In the genomic region with DNA sequence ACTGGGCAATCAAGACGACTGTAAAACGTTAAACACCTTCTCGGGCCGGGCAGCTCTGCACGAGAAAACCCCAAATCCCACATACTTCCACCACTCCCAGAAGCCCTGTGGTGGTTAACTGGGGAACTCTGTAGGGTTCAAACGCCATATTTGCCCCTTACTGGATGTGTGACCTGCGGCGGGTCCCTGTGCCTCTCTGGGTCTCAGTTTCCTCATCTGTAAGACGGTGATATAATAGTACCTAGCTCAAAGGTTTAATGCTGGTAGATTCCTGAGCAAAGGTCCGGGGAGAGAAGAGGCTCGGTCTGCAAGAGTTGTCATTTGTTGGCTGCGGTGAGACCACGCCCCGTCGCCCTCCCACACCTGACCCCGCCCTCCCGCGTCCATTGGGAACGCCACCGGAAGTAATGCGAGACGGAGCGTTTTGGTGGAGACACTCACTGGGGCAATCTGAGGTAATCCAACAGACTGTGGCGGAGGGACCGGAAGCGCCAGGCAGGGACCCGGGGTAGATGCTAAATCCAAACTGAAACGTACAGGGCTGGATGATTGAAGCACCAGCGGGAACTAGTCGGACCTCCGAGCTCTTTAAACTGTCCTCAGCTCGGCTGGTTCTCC, we compare ENCODE assay signal across 8 cellular contexts. TPM values are rescaled to one million over a fixed set of nuclear protein-coding genes. Genes with fewer than 3 reads are reported as not detected.
A peak's percentile ranks its signal among the peaks of the same experiment; 100 is the strongest.
DNase-seq lines count a peak whose midpoint lies in the region; ATAC-seq, FAIRE-seq and TF ChIP-seq lines count a peak whose summit lies in the region.

No MANE protein-coding gene starts in this region.

- H3K79me2 ChIP-seq in OCI-LY1 (ENCODE audit: insufficient read depth, low read length) (no peaks in the 10 kb centered on the region), endothelial cell of umbilical vein (ENCODE audit: control insufficient read depth, insufficient read depth, low read length) (peaks cover 2% of the 10 kb centered on the region)

- peak; percentile 69 for ATAC-seq in GM21526 (IDR thresholded peaks at IDR 0.05; ENCODE audit: low FRiP score, unreplicated experiment)

- peak overlapping the region; percentile 95 for H3K27ac ChIP-seq in OCI-LY1 (ENCODE audit: low read depth, low read length, poor library complexity, severe bottlenecking)
- H3K27ac ChIP-seq in endothelial cell of umbilical vein (ENCODE audit: insufficient read depth, low read depth, low read length): peak overlapping the region; percentile 99

- H3K4me1 ChIP-seq in OCI-LY1 (ENCODE audit: insufficient read depth, low read length, severe bottlenecking) (peaks cover 26% of the 10 kb centered on the region), endothelial cell of umbilical vein (ENCODE audit: control insufficient read depth, extremely low read depth, insufficient read depth, low read length) (peaks cover 12% of the 10 kb centered on the region)

- H3K9ac ChIP-seq in OCI-LY1 (ENCODE audit: low read length) (peak overlapping the region; percentile 98), endothelial cell of umbilical vein (replicated peaks; ENCODE audit: extremely low read depth, insufficient read depth, low read length) (peak overlapping the region; percentile 98)

- no peaks in the 10 kb centered on the region for H3K9me2 ChIP-seq in OCI-LY1 (ENCODE audit: low read depth, low read length)

- H3K4me1 Mint-ChIP-seq in mesothelial cell of epicardium: peaks cover 19% of the 10 kb centered on the region

- peaks cover 23% of the 10 kb centered on the region; the same call in 1 of the 2 replicates for H3K36me3 ChIP-seq in OCI-LY1 (ENCODE audit: insufficient read depth, low read length)
- peaks cover 0 to 2% of the 10 kb centered on the region in 2 experiments for H3K36me3 ChIP-seq in endothelial cell of umbilical vein (ENCODE audit: control insufficient read depth in 2 of 2, extremely low read depth in 1 of 2, insufficient read depth in 2 of 2, low read length in 2 of 2)

- no peaks in the 10 kb centered on the region for H3K36me3 Mint-ChIP-seq in mesothelial cell of epicardium

- FAIRE-seq in endothelial cell of umbilical vein (lab: Jason Lieb, UNC): peak; percentile 99

- no peaks in the 10 kb centered on the region for H3F3A ChIP-seq in OCI-LY1 (ENCODE audit: insufficient read depth, low read length)

- peak overlapping the region; percentile 54; the same call in 1 of the 2 replicates for H2AFZ ChIP-seq in OCI-LY1 (ENCODE audit: low read length)
- peak overlapping the region; percentile 95 for H2AFZ ChIP-seq in endothelial cell of umbilical vein (ENCODE audit: low read depth, low read length)

- TF ChIP-seq POLR2A in endothelial cell of umbilical vein (IDR thresholded peaks at IDR 0.05; ENCODE audit: low read depth, low read length): no peak

- peak overlapping the region; percentile 97 for H3K27ac Mint-ChIP-seq in mesothelial cell of epicardium

- no peaks in the 10 kb centered on the region for H4K20me1 ChIP-seq in OCI-LY1 (ENCODE audit: insufficient read depth, low read length)
- H4K20me1 ChIP-seq in endothelial cell of umbilical vein (replicated peaks; ENCODE audit: control insufficient read depth, extremely low read depth, insufficient read depth, low read length): no peaks in the 10 kb centered on the region

- peak overlapping the region; percentile 96 for H3K4me3 Mint-ChIP-seq in mesothelial cell of epicardium

- CTCF ChIA-PET in endothelial cell of umbilical vein (lab: Charles Lee): interaction anchor here (1.4 to 3.9 kb wide), 4 partner anchors 28 to 264 kb away, joined by 4 to 24 read pairs (median 7); partner anchors contain the start of genes MPHOSPH9 and MTRFR

- H3K4me3 ChIP-seq in OCI-LY1 (ENCODE audit: low read depth, low read length, poor library complexity, severe bottlenecking) (peak overlapping the region; percentile 90), endothelial cell of umbilical vein (replicated peaks in 1 of 3; ENCODE audit: insufficient read depth in 1 of 3, low read depth in 1 of 3, low read length in 3 of 3) (peak overlapping the region; percentile 65 to 87 (median 84))

- H3K4me2 ChIP-seq in OCI-LY1 (ENCODE audit: low read length) (peak overlapping the region; percentile 82), endothelial cell of umbilical vein (ENCODE audit: insufficient read depth, low read length) (peak overlapping the region; percentile 91)

- dilution Hi-C loops in endothelial cell of umbilical vein (cut with MboI; ENCODE audit: extremely low pct_ligation_motif_present, low sequenced_read_pairs): no loop called here

- BruUV-seq in endothelial cell of umbilical vein (replicated peaks; lab: Mats Ljungman, UMichigan): TSS peak; percentile 60

- no peak for TF ChIP-seq CTCF in OCI-LY1 (IDR thresholded peaks at IDR 0.05; ENCODE audit: low read length)
- no peak for TF ChIP-seq CTCF in endothelial cell of umbilical vein (IDR thresholded peaks at IDR 0.05; ENCODE audit: extremely low read depth in 1 of 2, insufficient read depth in 1 of 2, low read depth in 1 of 2, low read length in 2 of 2)
- TF ChIP-seq CTCF in mesothelial cell of epicardium (IDR thresholded peaks at IDR 0.05; ENCODE audit: unreplicated experiment): no peak

- intact Hi-C loops in endothelial cell of umbilical vein (cut with micrococcal nuclease): loop anchor here (1.0 to 2.0 kb wide), 4 partner anchors 8 to 258 kb away; partner anchors contain the start of genes ABCB9, MPHOSPH9, MTRFR and PITPNM2

- H3K9me1 ChIP-seq in endothelial cell of umbilical vein (replicated peaks; ENCODE audit: control insufficient read depth, extremely low read depth, insufficient read depth, low read length): no peaks in the 10 kb centered on the region

- no peaks in the 10 kb centered on the region for H3K27me3 Mint-ChIP-seq in mesothelial cell of epicardium (ENCODE audit: low read depth)

- no peaks in the 10 kb centered on the region for H3K9me3 Mint-ChIP-seq in mesothelial cell of epicardium

- H3K27me3 ChIP-seq in OCI-LY1 (ENCODE audit: insufficient read depth, low read length): no peaks in the 10 kb centered on the region
- no peaks in the 10 kb centered on the region for H3K27me3 ChIP-seq in endothelial cell of umbilical vein (ENCODE audit: control insufficient read depth in 2 of 2, insufficient read depth in 2 of 2, low read length in 2 of 2)

- DNase-seq in DMS 273 (lab: John Stamatoyannopoulos, UW; ENCODE audit: unreplicated experiment) (peak; percentile 98), HuH-7 (ENCODE audit: low spot score) (peak; percentile 85), activated T-cell treated with anti-CD3 and anti-CD28 coated beads for 1 hour (ENCODE audit: low read depth) (peak; percentile 98), endothelial cell of umbilical vein (ENCODE audit: low read depth, low spot score) (peak; percentile 99), mesothelial cell of epicardium (ENCODE audit: low spot score in 2 of 2, unreplicated experiment in 2 of 2) (peak; percentile 94 to 97)
- DNase-seq in stimulated activated CD8-positive, alpha-beta memory T cell treated with anti-CD3 and anti-CD28 coated beads, Interleukin-15, amount 100 ng/mL, for 4 hours (ENCODE audit: low read depth in 2 of 2): peak; percentile 96 to 98

- no peaks in the 10 kb centered on the region for H3K9me3 ChIP-seq in OCI-LY1 (ENCODE audit: low read length)
- H3K9me3 ChIP-seq in endothelial cell of umbilical vein (replicated peaks; ENCODE audit: control insufficient read depth, insufficient read depth, low read length): no peaks in the 10 kb centered on the region

- POLR2A ChIA-PET in endothelial cell of umbilical vein (lab: Charles Lee): interaction anchor here (0.9 to 2.8 kb wide), 2 partner anchors 86 to 258 kb away, joined by 3 to 15 read pairs; partner anchors contain the start of genes MPHOSPH9 and MTRFR

TF ChIP-seq in endothelial cell of umbilical vein, 7 proteins besides CTCF, POLR2A, EP300 and RAD21 (continues in another document):
- TF ChIP-seq POLR2AphosphoS5 (IDR thresholded peaks at IDR 0.05; ENCODE audit: insufficient read depth, low read depth, low read length) (peak; percentile 33), MYC (IDR thresholded peaks at IDR 0.05; ENCODE audit: low read depth, low read length) (no peak), MAX (IDR thresholded peaks at IDR 0.05; ENCODE audit: insufficient read depth, insufficient read length) (peak; percentile 35)

RNA-seq across cellular contexts. Expression of gene OGFOD2, which starts 0.7 kb away (rescaled TPM):
- total RNA-seq in endothelial cell of umbilical vein (17.9 and 24.1 TPM in 2 replicates), mesothelial cell of epicardium (13.8 to 15.0 TPM (median 14.9 TPM) in 3 replicates)
- 16.8 and 24.6 TPM in 2 replicates for polyA plus RNA-seq in endothelial cell of umbilical vein
- polyA plus RNA-seq in endothelial cell of umbilical vein (2011; cell fraction: cytosol; rRNA removed): 10.0 and 13.4 TPM in 2 replicates
- polyA plus RNA-seq in endothelial cell of umbilical vein (2011; cell fraction: nucleus; rRNA removed): 49.8 and 60.2 TPM in 2 replicates
- polyA plus RNA-seq in endothelial cell of umbilical vein (2012): 9.3 and 14.4 TPM in 2 replicates
- polyA minus RNA-seq in endothelial cell of umbilical vein: 11.2 and 14.9 TPM in 2 replicates
- 12.9 TPM for polyA minus RNA-seq in endothelial cell of umbilical vein (2011; cell fraction: cytosol; rRNA and poly(A)+ RNA removed)
- 11.1 and 11.3 TPM in 2 replicates for polyA minus RNA-seq in endothelial cell of umbilical vein (2011; cell fraction: nucleus; rRNA and poly(A)+ RNA removed)

RNA-seq across cellular contexts. Expression of gene ARL6IP4, which starts 6.1 kb away (rescaled TPM):
- total RNA-seq in endothelial cell of umbilical vein (217 and 226 TPM in 2 replicates), mesothelial cell of epicardium (120 to 133 TPM (median 122 TPM) in 3 replicates)
- polyA plus RNA-seq in endothelial cell of umbilical vein: 181 and 193 TPM in 2 replicates
- polyA plus RNA-seq in endothelial cell of umbilical vein (2011; cell fraction: cytosol; rRNA removed): 307 and 353 TPM in 2 replicates
- polyA plus RNA-seq in endothelial cell of umbilical vein (2011; cell fraction: nucleus; rRNA removed): 254 and 309 TPM in 2 replicates
- polyA plus RNA-seq in endothelial cell of umbilical vein (2012): 186 and 240 TPM in 2 replicates
- polyA minus RNA-seq in endothelial cell of umbilical vein: 47.9 and 49.3 TPM in 2 replicates
- polyA minus RNA-seq in endothelial cell of umbilical vein (2011; cell fraction: cytosol; rRNA and poly(A)+ RNA removed): 43.5 TPM
- 9.7 and 23.7 TPM in 2 replicates for polyA minus RNA-seq in endothelial cell of umbilical vein (2011; cell fraction: nucleus; rRNA and poly(A)+ RNA removed)

RNA-seq across cellular contexts. Expression of gene ABCB9, which starts 8.1 kb away (rescaled TPM):
- 12.0 and 16.9 TPM in 2 replicates for total RNA-seq in endothelial cell of umbilical vein
- polyA plus RNA-seq in endothelial cell of umbilical vein: 11.7 and 14.9 TPM in 2 replicates
- polyA plus RNA-seq in endothelial cell of umbilical vein (2011; cell fraction: cytosol; rRNA removed): 6.0 and 7.2 TPM in 2 replicates
- polyA plus RNA-seq in endothelial cell of umbilical vein (2011; cell fraction: nucleus; rRNA removed): 17.7 and 19.0 TPM in 2 replicates
- 5.9 and 7.8 TPM in 2 replicates for polyA plus RNA-seq in endothelial cell of umbilical vein (2012)
- 20.0 and 29.5 TPM in 2 replicates for polyA minus RNA-seq in endothelial cell of umbilical vein
- 5.3 TPM for polyA minus RNA-seq in endothelial cell of umbilical vein (2011; cell fraction: cytosol; rRNA and poly(A)+ RNA removed)
- polyA minus RNA-seq in endothelial cell of umbilical vein (2011; cell fraction: nucleus; rRNA and poly(A)+ RNA removed): 16.0 and 19.1 TPM in 2 replicates
- total RNA-seq in mesothelial cell of epicardium: 14.9 to 16.7 TPM (median 16.1 TPM) in 3 replicates

Comparison
In these comparisons a context has a peak if more than half of its experiments do, and no peak if none do; other contexts are left out.
1. Peak in every context shown above with its lines: DNase-seq, ATAC-seq, H3K4me3 ChIP-seq and H3K27ac ChIP-seq.